ENCODE assay signal across 16 cellular contexts in genomic region chr20:22572023-22572422, GRCh38. TPM values are rescaled to one million over a fixed set of nuclear protein-coding genes. Genes with fewer than 3 reads are reported as not detected.
DNase-seq lines count a peak whose midpoint lies in the region; ATAC-seq and TF ChIP-seq lines count a peak whose summit lies in the region.
"Had no signal": no experiment of that assay in that cellular context is flagged by ENCODE, and none has a peak within 500 bp of the region (broad histone marks: within the 10 kb centered on the region; RNA-seq: fewer than 3 reads in every experiment).

No MANE protein-coding gene starts in this region.

- no peak for DNase-seq in Caco-2
- DNase-seq in endodermal cell = no peak
- DNase-seq in neuronal stem cell (ENCODE audit: low spot score) = no peak
- no peak for DNase-seq in type B pancreatic cell (ENCODE audit: extremely low spot score, unreplicated experiment)
- DNase-seq in AG20443 (ENCODE audit: low spot score) = no peak
- DNase-seq in MCF 10A (ENCODE audit: unreplicated experiment) = no peak
- no peak for DNase-seq in activated T-cell treated with anti-CD3 and anti-CD28 coated beads, Interleukin-2, amount 50 U/mL, for 1 hour
- DNase-seq: AML-193, Calu3, DMS 273 treated with DMSO at 0.1 percent for 48 hours, GOT3 had no signal

- H3K14ac ChIP-seq in neuronal stem cell (ENCODE audit: low read length) = no peak overlapping the region

- H3K27me3 Mint-ChIP-seq in Caco-2 (ENCODE audit: insufficient read depth, unreplicated experiment) = no peaks in the 10 kb centered on the region
- peaks cover 71% of the 10 kb centered on the region for H3K27me3 Mint-ChIP-seq in endodermal cell (ENCODE audit: insufficient read depth)
- H3K27me3 Mint-ChIP-seq in type B pancreatic cell = peaks cover 98% of the 10 kb centered on the region
- peaks cover 53% of the 10 kb centered on the region for H3K27me3 Mint-ChIP-seq in MCF 10A (ENCODE audit: insufficient read depth, unreplicated experiment)

- peak overlapping the region; percentile 53 for H3K18ac ChIP-seq in neuronal stem cell (ENCODE audit: low read length)

- H3K27me3 ChIP-seq in Caco-2 (replicated peaks; ENCODE audit: control insufficient read depth, insufficient read depth, low read length) (no peaks in the 10 kb centered on the region), endodermal cell (ENCODE audit: control insufficient read depth, insufficient read depth, low read length, poor library complexity, severe bottlenecking) (peaks cover 31% of the 10 kb centered on the region), neuronal stem cell (ENCODE audit: control insufficient read depth in 3 of 3, insufficient read depth in 3 of 3, low read depth in 1 of 3, low read length in 3 of 3) (peaks cover 46 to 98% (median 89%) of the 10 kb centered on the region in 3 experiments)

- POLR2A ChIA-PET in Caco-2 (lab: Charles Lee) (interaction anchor here (0.5 to 0.9 kb wide), 2 partner anchors 60 to 81 kb away, joined by 3 read pairs; no protein-coding TSS in a partner anchor), MCF 10A (lab: Yijun Ruan, JAX) (interaction anchor here (0.8 kb wide), 1 partner anchor 13 kb away, joined by 4 read pairs; the partner anchor contains the start of gene FOXA2)

- no peaks in the 10 kb centered on the region for H3K79me1 ChIP-seq in neuronal stem cell (ENCODE audit: low read depth, low read length)

- no peak overlapping the region for H2AFZ ChIP-seq in neuronal stem cell (ENCODE audit: low read length)

- no peak overlapping the region for H3K23ac ChIP-seq in neuronal stem cell (ENCODE audit: low read depth, low read length, poor library complexity)

- no peak overlapping the region for H3K27ac ChIP-seq in endodermal cell (ENCODE audit: low read depth, low read length)
- no peak overlapping the region for H3K27ac ChIP-seq in neuronal stem cell (replicated peaks; ENCODE audit: low read length)
- H3K27ac ChIP-seq: 22Rv1, BLaER1 had no signal

- BruUV-seq in Caco-2 (replicated peaks; lab: Mats Ljungman, UMichigan) = no TSS peak
- BruUV-seq in MCF 10A (replicated peaks; lab: Mats Ljungman, UMichigan) = no TSS peak

- H2AK5ac ChIP-seq in neuronal stem cell (ENCODE audit: low read depth, low read length) = no peak overlapping the region

- no peak overlapping the region for H2BK5ac ChIP-seq in neuronal stem cell (ENCODE audit: low read length)

- H3K4me1 Mint-ChIP-seq in Caco-2 (ENCODE audit: low read depth, unreplicated experiment) (peaks cover 42% of the 10 kb centered on the region), endodermal cell (peaks cover 74% of the 10 kb centered on the region), type B pancreatic cell (ENCODE audit: unreplicated experiment) (peaks cover 17% of the 10 kb centered on the region), MCF 10A (ENCODE audit: insufficient read depth, unreplicated experiment) (peaks cover 15% of the 10 kb centered on the region)

- no peak overlapping the region for H2BK15ac ChIP-seq in neuronal stem cell (ENCODE audit: low read length)

- H3K36me3 ChIP-seq in Caco-2 (ENCODE audit: control insufficient read depth, insufficient read depth, low read length) (no peaks in the 10 kb centered on the region), endodermal cell (ENCODE audit: control insufficient read depth, insufficient read depth, low read length) (peaks cover 19% of the 10 kb centered on the region), neuronal stem cell (replicated peaks in 1 of 2; ENCODE audit: control insufficient read depth in 2 of 2, insufficient read depth in 2 of 2, low read length in 2 of 2) (no peaks in the 10 kb centered on the region)
- H3K36me3 ChIP-seq: BLaER1, HAP-1 had no signal

- no peak overlapping the region for H3K4me3 ChIP-seq in Caco-2 (ENCODE audit: low read depth, low read length)
- peak overlapping the region; percentile 37 for H3K4me3 ChIP-seq in endodermal cell (ENCODE audit: low read length)
- H3K4me3 ChIP-seq in neuronal stem cell (ENCODE audit: low read length in 2 of 2) = no peak overlapping the region
- H3K4me3 ChIP-seq: BLaER1, HAP-1 had no signal

- no peak overlapping the region for H3K4ac ChIP-seq in neuronal stem cell (ENCODE audit: low read length)

- no peak for ATAC-seq in GM21723 (IDR thresholded peaks at IDR 0.05; ENCODE audit: unreplicated experiment)

- intact Hi-C loops in Caco-2 (cut with micrococcal nuclease; ENCODE audit: unreplicated experiment) = loop anchor here (5.0 kb wide), 1 partner anchor 35 kb away; no protein-coding TSS in a partner anchor
- intact Hi-C loops in MCF 10A (cut with micrococcal nuclease) = no loop called here

- no peak overlapping the region for H4K91ac ChIP-seq in neuronal stem cell (ENCODE audit: low read depth, low read length, poor library complexity)

- H2BK12ac ChIP-seq in neuronal stem cell (ENCODE audit: low read length) = no peak overlapping the region

- H2BK120ac ChIP-seq in neuronal stem cell (ENCODE audit: low read depth, low read length) = no peak overlapping the region

- no peak overlapping the region for H3K4me2 ChIP-seq in neuronal stem cell (ENCODE audit: insufficient read depth, low read length, poor library complexity, severe bottlenecking)
- H3K4me2 ChIP-seq: BLaER1 had no signal

- no peak overlapping the region for H4K8ac ChIP-seq in neuronal stem cell (ENCODE audit: low read depth, low read length)

- TF ChIP-seq CTCF in Caco-2 (IDR thresholded peaks at IDR 0.05; ENCODE audit: insufficient read depth in 1 of 2, low read depth in 1 of 2, low read length in 1 of 2, severe bottlenecking in 1 of 2, unreplicated experiment in 1 of 2) (no peak), endodermal cell (conservative IDR thresholded peaks at IDR 0.05) (no peak), type B pancreatic cell (conservative IDR thresholded peaks at IDR 0.05) (no peak), MCF 10A (IDR thresholded peaks at IDR 0.05; ENCODE audit: unreplicated experiment) (no peak)

- CTCF ChIA-PET in Caco-2 (lab: Charles Lee) (interaction anchor here (1.7 kb wide), 1 partner anchor 82 kb away, joined by 6 read pairs; no protein-coding TSS in a partner anchor), MCF 10A (lab: Yijun Ruan, JAX) (interaction anchor here (0.7 to 4.6 kb wide), 4 partner anchors 15 to 233 kb away, joined by 3 to 24 read pairs (median 5); no protein-coding TSS in a partner anchor)

- H3K4me3 Mint-ChIP-seq in Caco-2 (ENCODE audit: unreplicated experiment) = no peak overlapping the region
- peak overlapping the region; percentile 34 for H3K4me3 Mint-ChIP-seq in endodermal cell
- H3K4me3 Mint-ChIP-seq in type B pancreatic cell = no peak overlapping the region
- H3K4me3 Mint-ChIP-seq in MCF 10A (ENCODE audit: unreplicated experiment) = no peak overlapping the region

- H3K9me3 ChIP-seq in Caco-2 (no peaks in the 10 kb centered on the region), endodermal cell (ENCODE audit: control insufficient read depth, low read length) (no peaks in the 10 kb centered on the region), neuronal stem cell (replicated peaks in 1 of 2; ENCODE audit: control insufficient read depth in 2 of 2, insufficient read depth in 1 of 2, low read depth in 1 of 2, low read length in 2 of 2) (peaks cover 0 to 2% of the 10 kb centered on the region in 2 donors)
- H3K9me3 ChIP-seq: HAP-1 had no signal

- H3K9me3 Mint-ChIP-seq in Caco-2 (ENCODE audit: unreplicated experiment) (no peaks in the 10 kb centered on the region), endodermal cell (no peaks in the 10 kb centered on the region), type B pancreatic cell (no peaks in the 10 kb centered on the region), MCF 10A (ENCODE audit: unreplicated experiment) (no peaks in the 10 kb centered on the region)

- H3K27ac Mint-ChIP-seq in Caco-2 (ENCODE audit: unreplicated experiment) (peak overlapping the region; percentile 57), endodermal cell (peak overlapping the region; percentile 91), type B pancreatic cell (peak overlapping the region; percentile 82), MCF 10A (ENCODE audit: low read depth, unreplicated experiment) (no peak overlapping the region)

- H3K9ac ChIP-seq in endodermal cell (ENCODE audit: extremely low read depth, low read length, poor library complexity, severe bottlenecking) = peak overlapping the region; percentile 38
- no peak overlapping the region for H3K9ac ChIP-seq in neuronal stem cell (ENCODE audit: low read depth, low read length, poor library complexity)
- H3K9ac ChIP-seq: BLaER1 had no signal

- no peaks in the 10 kb centered on the region for H3K36me3 Mint-ChIP-seq in Caco-2 (ENCODE audit: insufficient read depth, unreplicated experiment)
- peaks cover 8% of the 10 kb centered on the region for H3K36me3 Mint-ChIP-seq in endodermal cell (ENCODE audit: low read depth)
- H3K36me3 Mint-ChIP-seq in type B pancreatic cell = no peaks in the 10 kb centered on the region
- no peaks in the 10 kb centered on the region for H3K36me3 Mint-ChIP-seq in MCF 10A (ENCODE audit: insufficient read depth, unreplicated experiment)

- H3K4me1 ChIP-seq in Caco-2 (peaks cover 59% of the 10 kb centered on the region), endodermal cell (ENCODE audit: control insufficient read depth, insufficient read depth, low read length) (peaks cover 54% of the 10 kb centered on the region), neuronal stem cell (ENCODE audit: control insufficient read depth in 2 of 2, insufficient read depth in 1 of 2, low read depth in 1 of 2, low read length in 2 of 2) (peaks cover 0 to 3% of the 10 kb centered on the region in 2 donors)
- H3K4me1 ChIP-seq: HAP-1 had no signal

- 46 to 53% methylated on average over 3 of the region's 3 CpGs for WGBS in endodermal cell (ENCODE audit: insufficient coverage in 1 of 2, insufficient read length in 1 of 2), 2 experiments
- WGBS in neuronal stem cell (ENCODE audit: extremely low coverage in 2 of 2, insufficient read length in 2 of 2, insufficient replicate concordance in 1 of 2), 2 donors = no CpG with 5 or more reads among the region's 3 CpGs

RNA-seq across cellular contexts. Expression of gene FOXA2, which starts 12.3 kb away (rescaled TPM):
- total RNA-seq in Caco-2 (2022) (38.7 and 43.6 TPM in 2 replicates), endodermal cell (100 to 1,000 TPM in 1 of 2 donors, 10 to 100 TPM in 1; 86.7 to 123 TPM), type B pancreatic cell (ENCODE audit: low replicate concordance) (17.5 and 21.2 TPM in 2 replicates), MCF 10A (2022) (1.1 and 1.4 TPM in 2 replicates)
- polyA plus RNA-seq in endodermal cell (2013, experiment 1 of 2) = 19.1 TPM
- polyA plus RNA-seq in endodermal cell (2013, experiment 2 of 2) = 21.7 TPM
- not detected for polyA plus RNA-seq in neuronal stem cell (2013, experiment 1 of 2)
- not detected for polyA plus RNA-seq in neuronal stem cell (2013, experiment 2 of 2)
- total RNA-seq: A673 had no signal
